ENCODE assay signal across 8 cellular contexts in genomic region chr14:73491256-73491976, GRCh38. TPM values are rescaled to one million over a fixed set of nuclear protein-coding genes. Genes with fewer than 3 reads are reported as not detected.
A peak's percentile ranks its signal among the peaks of the same experiment; 100 is the strongest.
DNase-seq lines count a peak whose midpoint lies in the region; ATAC-seq and TF ChIP-seq lines count a peak whose summit lies in the region.

No MANE protein-coding gene starts in this region.

- H3K27me3 ChIP-seq in esophagus muscularis mucosa = no peaks in the 10 kb centered on the region

- peaks cover 49% of the 10 kb centered on the region for H3K36me3 Mint-ChIP-seq in activated T-cell treated with anti-CD3 and anti-CD28 coated beads, Interleukin-2, amount 50 U/mL, for 24 hours (ENCODE audit: low read depth)
- no peaks in the 10 kb centered on the region for H3K36me3 Mint-ChIP-seq in neural crest cell (ENCODE audit: low read depth)

- peaks cover 0 to 23% (median 7%) of the 10 kb centered on the region in 4 donors for H3K36me3 ChIP-seq in esophagus muscularis mucosa

- TF ChIP-seq CTCF in esophagus muscularis mucosa (IDR thresholded peaks at IDR 0.05) (no peak), neural crest cell (conservative IDR thresholded peaks at IDR 0.05) (no peak)

- no peak for TF ChIP-seq EP300 in esophagus muscularis mucosa (IDR thresholded peaks at IDR 0.05)

- H3K4me3 ChIP-seq in esophagus muscularis mucosa = peak overlapping the region; percentile 69 to 94 (median 84)

- H3K9me3 ChIP-seq in esophagus muscularis mucosa = no peaks in the 10 kb centered on the region

- peak overlapping the region; percentile 63 for H3K27ac Mint-ChIP-seq in activated T-cell treated with anti-CD3 and anti-CD28 coated beads, Interleukin-2, amount 50 U/mL, for 24 hours
- peak overlapping the region; percentile 27 for H3K27ac Mint-ChIP-seq in neural crest cell (ENCODE audit: unreplicated experiment)

- H3K4me1 Mint-ChIP-seq in activated T-cell treated with anti-CD3 and anti-CD28 coated beads, Interleukin-2, amount 50 U/mL, for 24 hours (ENCODE audit: low read depth) = peaks cover 54% of the 10 kb centered on the region
- H3K4me1 Mint-ChIP-seq in neural crest cell = peaks cover 46% of the 10 kb centered on the region

- ATAC-seq in HG03378 (IDR thresholded peaks at IDR 0.05; ENCODE audit: unreplicated experiment) = peak; percentile 38

- H3K27me3 Mint-ChIP-seq in activated T-cell treated with anti-CD3 and anti-CD28 coated beads, Interleukin-2, amount 50 U/mL, for 24 hours = no peaks in the 10 kb centered on the region
- no peaks in the 10 kb centered on the region for H3K27me3 Mint-ChIP-seq in neural crest cell (ENCODE audit: low read depth)

- H3K9me3 Mint-ChIP-seq in activated T-cell treated with anti-CD3 and anti-CD28 coated beads, Interleukin-2, amount 50 U/mL, for 24 hours = no peaks in the 10 kb centered on the region
- H3K9me3 Mint-ChIP-seq in neural crest cell = no peaks in the 10 kb centered on the region

- DNase-seq in AML-193 (lab: John Stamatoyannopoulos, UW) (peak; percentile 27 to 49), NOMO-1 treated with DMSO at 0.1 percent for 48 hours (lab: John Stamatoyannopoulos, UW; ENCODE audit: unreplicated experiment) (peak; percentile 57), esophagus muscularis mucosa (ENCODE audit: extremely low spot score) (no peak), neural crest cell (ENCODE audit: low read depth, low spot score) (no peak), stromal cell of bone marrow (ENCODE audit: low read depth) (peak; percentile 29)
- DNase-seq in activated T-cell treated with anti-CD3 and anti-CD28 coated beads, Interleukin-2, amount 50 U/mL, for 24 hours = peak; percentile 79

- no CpG with 5 or more reads among the region's 90 CpGs for WGBS in esophagus muscularis mucosa

- intact Hi-C loops in esophagus muscularis mucosa (cut with DNase I) = no loop called here

- H3K4me3 Mint-ChIP-seq in activated T-cell treated with anti-CD3 and anti-CD28 coated beads, Interleukin-2, amount 50 U/mL, for 24 hours = peak overlapping the region; percentile 85
- peak overlapping the region; percentile 93 for H3K4me3 Mint-ChIP-seq in neural crest cell

- TF ChIP-seq POLR2A in GM19099 (IDR thresholded peaks at IDR 0.05; ENCODE audit: extremely low read depth, insufficient read length, low read depth) (peak; percentile 24), esophagus muscularis mucosa (IDR thresholded peaks at IDR 0.05; ENCODE audit: low read depth) (no peak)

- H3K4me1 ChIP-seq in esophagus muscularis mucosa = peaks cover 31 to 38% (median 35%) of the 10 kb centered on the region in 4 donors

- H3K27ac ChIP-seq in esophagus muscularis mucosa (replicated peaks in 1 of 4) = peak overlapping the region; percentile 87 to 95 (median 90)

RNA-seq across cellular contexts. Expression of gene RIOX1, which starts 0.7 kb away (rescaled TPM):
- 10 to 100 TPM; 15.8 to 23.7 (median 18.7) TPM for total RNA-seq in esophagus muscularis mucosa
- 25.7 and 25.8 TPM in 2 replicates for total RNA-seq in neural crest cell

RNA-seq across cellular contexts. Expression of gene NUMB, which starts 33.1 kb away (rescaled TPM):
- total RNA-seq in esophagus muscularis mucosa (10 to 100 TPM; 49.2 to 63.4 (median 50.7) TPM), neural crest cell (40.2 and 40.7 TPM in 2 replicates)

RNA-seq across cellular contexts. Expression of gene ACOT1, which starts 45.5 kb away (rescaled TPM):
- total RNA-seq in esophagus muscularis mucosa (10 to 100 TPM in 2 of 4 donors, 1 to 10 TPM in 2; 8.0 to 30.1 (median 14.1) TPM), neural crest cell (6.8 and 8.0 TPM in 2 replicates)

Comparison
In these comparisons a context has a peak if more than half of its experiments do, and no peak if none do; other contexts are left out.
1. DNase-seq: peak in AML-193 (2 of 2), NOMO-1 treated with DMSO at 0.1 percent for 48 hours (single experiment), activated T-cell treated with anti-CD3 and anti-CD28 coated beads, Interleukin-2, amount 50 U/mL, for 24 hours (single experiment) and stromal cell of bone marrow (single experiment); none in esophagus muscularis mucosa (single experiment) and neural crest cell (single experiment).